13 cellular contexts compared by ENCODE assay signal in genomic region chr2:168035458-168035857, GRCh38.
A peak's percentile ranks its signal among the peaks of the same experiment; 100 is the strongest.
DNase-seq lines count a peak whose midpoint lies in the region; ATAC-seq and FAIRE-seq lines count a peak whose summit lies in the region.
"Had no signal": no experiment of that assay in that cellular context is flagged by ENCODE, and none has a peak within 500 bp of the region (broad histone marks: within the 10 kb centered on the region; RNA-seq: fewer than 3 reads in every experiment).

No MANE protein-coding gene starts in this region.

- peak overlapping the region in 6 of 7 donors; percentile 10 to 67 (median 35) for H3K4me3 Mint-ChIP-seq in CD8-positive, alpha-beta memory T cell
- peak overlapping the region; percentile 10 to 57 (median 34) for H3K4me3 Mint-ChIP-seq in IgD-negative memory B cell
- H3K4me3 Mint-ChIP-seq: activated naive CD8-positive, alpha-beta T cell had no signal

- H3K36me3 Mint-ChIP-seq in CD8-positive, alpha-beta memory T cell, result peaks cover 14 to 48% (median 24%) of the 10 kb centered on the region in 3 donors
- peaks cover 3% of the 10 kb centered on the region for H3K36me3 Mint-ChIP-seq in IgD-negative memory B cell

- POLR2A ChIA-PET in CD8-positive, alpha-beta memory T cell (lab: Charles Lee), result no interaction called here

- no peak for FAIRE-seq in RCC 7860 (lab: Jason Lieb, UNC)
- FAIRE-seq: H1 had no signal

- H3K9me3 ChIP-seq in CD8-positive, alpha-beta memory T cell (ENCODE audit: low read length), result no peaks in the 10 kb centered on the region
- H3K9me3 ChIP-seq: BE2C, heart left ventricle had no signal

- H3K36me3 ChIP-seq in CD8-positive, alpha-beta memory T cell (ENCODE audit: insufficient read depth, low read length), result no peaks in the 10 kb centered on the region
- H3K36me3 ChIP-seq: BE2C had no signal

- no peaks in the 10 kb centered on the region for H3K27me3 ChIP-seq in CD8-positive, alpha-beta memory T cell (ENCODE audit: insufficient read depth, low read length, poor library complexity, severe bottlenecking)
- H3K27me3 ChIP-seq: BE2C, heart left ventricle had no signal

- CTCF ChIA-PET in CD8-positive, alpha-beta memory T cell (lab: Charles Lee), result no interaction called here

- no peak overlapping the region for H3K4me3 ChIP-seq in CD8-positive, alpha-beta memory T cell (ENCODE audit: low read length)
- H3K4me3 ChIP-seq: heart left ventricle had no signal

- peak overlapping the region in 7 of 8 donors; percentile 36 to 76 (median 50) for H3K27ac Mint-ChIP-seq in CD8-positive, alpha-beta memory T cell
- H3K27ac Mint-ChIP-seq in IgD-negative memory B cell, result no peak overlapping the region
- H3K27ac Mint-ChIP-seq: activated naive CD8-positive, alpha-beta T cell had no signal

- no peak for DNase-seq in CD8-positive, alpha-beta memory T cell
- DNase-seq in RCC 7860 (ENCODE audit: low spot score) (no peak), mesenteric fat pad (ENCODE audit: low spot score) (no peak)
- DNase-seq in stimulated activated CD4-positive, alpha-beta T cell treated with anti-CD3 and anti-CD28 coated beads, Interleukin-4, amount 100 ng/mL, for 4 hours, result no peak
- no peak for DNase-seq in activated effector memory CD4-positive, alpha-beta T cell treated with anti-CD3 and anti-CD28 coated beads, Interleukin-2, amount 50 U/mL, for 16 hours
- DNase-seq: BE2C, heart left ventricle, right cardiac atrium had no signal

- ATAC-seq in GM19328 (IDR thresholded peaks at IDR 0.05; ENCODE audit: unreplicated experiment), result peak; percentile 52
- ATAC-seq in HG02884 (IDR thresholded peaks at IDR 0.05; ENCODE audit: unreplicated experiment), result peak; percentile 33
- ATAC-seq: heart left ventricle, right cardiac atrium had no signal

- no peaks in the 10 kb centered on the region for H3K9me3 Mint-ChIP-seq in CD8-positive, alpha-beta memory T cell
- no peaks in the 10 kb centered on the region for H3K9me3 Mint-ChIP-seq in IgD-negative memory B cell

- H3K27ac ChIP-seq in CD8-positive, alpha-beta memory T cell (ENCODE audit: low read depth, low read length), result no peak overlapping the region
- H3K27ac ChIP-seq: heart left ventricle had no signal

- H3K27me3 Mint-ChIP-seq in CD8-positive, alpha-beta memory T cell, result no peaks in the 10 kb centered on the region
- no peaks in the 10 kb centered on the region for H3K27me3 Mint-ChIP-seq in IgD-negative memory B cell
- H3K27me3 Mint-ChIP-seq: activated naive CD8-positive, alpha-beta T cell had no signal

- H3K4me1 ChIP-seq in CD8-positive, alpha-beta memory T cell (ENCODE audit: insufficient read depth, low read length), result no peaks in the 10 kb centered on the region
- H3K4me1 ChIP-seq: BE2C, heart left ventricle had no signal

- H3K4me1 Mint-ChIP-seq in CD8-positive, alpha-beta memory T cell, result peaks cover 34 to 41% (median 39%) of the 10 kb centered on the region in 3 donors
- H3K4me1 Mint-ChIP-seq in IgD-negative memory B cell, result peaks cover 7 to 30% (median 23%) of the 10 kb centered on the region in 3 donors

Comparison
In these comparisons a context has a peak if more than half of its experiments do, and no peak if none do; other contexts are left out.
1. H3K27ac Mint-ChIP-seq: peak in CD8-positive, alpha-beta memory T cell (7 of 8); none in IgD-negative memory B cell (0 of 3).